ENCODE assay signal across 2 cellular contexts in the genomic region with DNA sequence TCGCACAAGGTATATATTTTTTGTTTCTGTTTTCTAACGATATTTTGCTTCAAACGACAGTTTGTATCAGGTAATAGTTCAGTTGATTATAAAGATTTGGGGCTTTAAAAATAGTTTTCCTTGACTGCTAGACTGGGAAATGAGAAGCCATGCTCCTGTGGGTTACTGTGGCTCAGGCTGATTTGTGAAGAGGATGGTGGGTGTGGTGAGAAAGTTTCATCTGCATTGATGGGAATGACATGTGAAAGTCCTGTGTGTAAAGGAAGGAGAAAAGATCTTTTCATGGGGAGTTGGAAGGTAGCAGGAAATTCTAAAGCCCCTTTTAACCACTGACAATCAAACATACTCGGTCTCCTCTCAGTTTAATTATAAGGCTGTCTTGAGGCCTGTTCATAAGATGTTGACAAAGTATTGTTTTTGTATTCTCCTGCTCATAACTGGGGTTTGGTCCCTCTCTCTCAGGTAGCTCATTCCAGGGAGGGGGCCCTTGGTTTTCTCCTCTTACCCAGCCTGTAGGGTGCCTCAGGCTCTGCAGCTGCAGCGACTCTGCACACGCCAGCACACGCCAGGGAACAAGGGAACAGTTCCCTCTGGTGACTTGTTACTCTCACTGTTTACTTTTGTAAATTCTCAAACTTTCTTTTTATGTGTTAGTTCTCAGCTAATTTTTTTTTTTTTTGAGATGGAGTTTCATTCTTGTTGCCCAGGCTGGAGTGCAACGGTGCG.
TF ChIP-seq lines count a peak whose summit lies in the region.

No MANE protein-coding gene starts in this region.

TF ChIP-seq in GM23338, 12 proteins besides CTCF, POLR2A, EP300 and RAD21 (continued from another document):
- TF ChIP-seq, protein P1, sequence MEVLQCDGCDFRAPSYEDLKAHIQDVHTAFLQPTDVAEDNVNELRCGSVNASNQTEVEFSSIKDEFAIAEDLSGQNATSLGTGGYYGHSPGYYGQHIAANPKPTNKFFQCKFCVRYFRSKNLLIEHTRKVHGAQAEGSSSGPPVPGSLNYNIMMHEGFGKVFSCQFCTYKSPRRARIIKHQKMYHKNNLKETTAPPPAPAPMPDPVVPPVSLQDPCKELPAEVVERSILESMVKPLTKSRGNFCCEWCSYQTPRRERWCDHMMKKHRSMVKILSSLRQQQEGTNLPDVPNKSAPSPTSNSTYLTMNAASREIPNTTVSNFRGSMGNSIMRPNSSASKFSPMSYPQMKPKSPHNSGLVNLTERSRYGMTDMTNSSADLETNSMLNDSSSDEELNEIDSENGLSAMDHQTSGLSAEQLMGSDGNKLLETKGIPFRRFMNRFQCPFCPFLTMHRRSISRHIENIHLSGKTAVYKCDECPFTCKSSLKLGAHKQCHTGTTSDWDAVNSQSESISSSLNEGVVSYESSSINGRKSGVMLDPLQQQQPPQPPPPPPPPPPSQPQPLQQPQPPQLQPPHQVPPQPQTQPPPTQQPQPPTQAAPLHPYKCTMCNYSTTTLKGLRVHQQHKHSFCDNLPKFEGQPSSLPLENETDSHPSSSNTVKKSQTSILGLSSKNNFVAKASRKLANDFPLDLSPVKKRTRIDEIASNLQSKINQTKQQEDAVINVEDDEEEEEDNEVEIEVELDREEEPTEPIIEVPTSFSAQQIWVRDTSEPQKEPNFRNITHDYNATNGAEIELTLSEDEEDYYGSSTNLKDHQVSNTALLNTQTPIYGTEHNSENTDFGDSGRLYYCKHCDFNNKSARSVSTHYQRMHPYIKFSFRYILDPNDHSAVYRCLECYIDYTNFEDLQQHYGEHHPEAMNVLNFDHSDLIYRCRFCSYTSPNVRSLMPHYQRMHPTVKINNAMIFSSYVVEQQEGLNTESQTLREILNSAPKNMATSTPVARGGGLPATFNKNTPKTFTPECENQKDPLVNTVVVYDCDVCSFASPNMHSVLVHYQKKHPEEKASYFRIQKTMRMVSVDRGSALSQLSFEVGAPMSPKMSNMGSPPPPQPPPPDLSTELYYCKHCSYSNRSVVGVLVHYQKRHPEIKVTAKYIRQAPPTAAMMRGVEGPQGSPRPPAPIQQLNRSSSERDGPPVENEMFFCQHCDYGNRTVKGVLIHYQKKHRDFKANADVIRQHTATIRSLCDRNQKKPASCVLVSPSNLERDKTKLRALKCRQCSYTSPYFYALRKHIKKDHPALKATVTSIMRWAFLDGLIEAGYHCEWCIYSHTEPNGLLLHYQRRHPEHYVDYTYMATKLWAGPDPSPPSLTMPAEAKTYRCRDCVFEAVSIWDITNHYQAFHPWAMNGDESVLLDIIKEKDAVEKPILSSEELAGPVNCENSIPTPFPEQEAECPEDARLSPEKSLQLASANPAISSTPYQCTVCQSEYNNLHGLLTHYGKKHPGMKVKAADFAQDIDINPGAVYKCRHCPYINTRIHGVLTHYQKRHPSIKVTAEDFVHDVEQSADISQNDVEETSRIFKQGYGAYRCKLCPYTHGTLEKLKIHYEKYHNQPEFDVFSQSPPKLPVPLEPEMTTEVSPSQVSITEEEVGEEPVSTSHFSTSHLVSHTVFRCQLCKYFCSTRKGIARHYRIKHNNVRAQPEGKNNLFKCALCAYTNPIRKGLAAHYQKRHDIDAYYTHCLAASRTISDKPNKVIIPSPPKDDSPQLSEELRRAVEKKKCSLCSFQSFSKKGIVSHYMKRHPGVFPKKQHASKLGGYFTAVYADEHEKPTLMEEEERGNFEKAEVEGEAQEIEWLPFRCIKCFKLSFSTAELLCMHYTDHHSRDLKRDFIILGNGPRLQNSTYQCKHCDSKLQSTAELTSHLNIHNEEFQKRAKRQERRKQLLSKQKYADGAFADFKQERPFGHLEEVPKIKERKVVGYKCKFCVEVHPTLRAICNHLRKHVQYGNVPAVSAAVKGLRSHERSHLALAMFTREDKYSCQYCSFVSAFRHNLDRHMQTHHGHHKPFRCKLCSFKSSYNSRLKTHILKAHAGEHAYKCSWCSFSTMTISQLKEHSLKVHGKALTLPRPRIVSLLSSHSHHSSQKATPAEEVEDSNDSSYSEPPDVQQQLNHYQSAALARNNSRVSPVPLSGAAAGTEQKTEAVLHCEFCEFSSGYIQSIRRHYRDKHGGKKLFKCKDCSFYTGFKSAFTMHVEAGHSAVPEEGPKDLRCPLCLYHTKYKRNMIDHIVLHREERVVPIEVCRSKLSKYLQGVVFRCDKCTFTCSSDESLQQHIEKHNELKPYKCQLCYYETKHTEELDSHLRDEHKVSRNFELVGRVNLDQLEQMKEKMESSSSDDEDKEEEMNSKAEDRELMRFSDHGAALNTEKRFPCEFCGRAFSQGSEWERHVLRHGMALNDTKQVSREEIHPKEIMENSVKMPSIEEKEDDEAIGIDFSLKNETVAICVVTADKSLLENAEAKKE (CRISPR knock-in tag; IDR thresholded peaks at IDR 0.05) = no peak
- TF ChIP-seq, protein P2, sequence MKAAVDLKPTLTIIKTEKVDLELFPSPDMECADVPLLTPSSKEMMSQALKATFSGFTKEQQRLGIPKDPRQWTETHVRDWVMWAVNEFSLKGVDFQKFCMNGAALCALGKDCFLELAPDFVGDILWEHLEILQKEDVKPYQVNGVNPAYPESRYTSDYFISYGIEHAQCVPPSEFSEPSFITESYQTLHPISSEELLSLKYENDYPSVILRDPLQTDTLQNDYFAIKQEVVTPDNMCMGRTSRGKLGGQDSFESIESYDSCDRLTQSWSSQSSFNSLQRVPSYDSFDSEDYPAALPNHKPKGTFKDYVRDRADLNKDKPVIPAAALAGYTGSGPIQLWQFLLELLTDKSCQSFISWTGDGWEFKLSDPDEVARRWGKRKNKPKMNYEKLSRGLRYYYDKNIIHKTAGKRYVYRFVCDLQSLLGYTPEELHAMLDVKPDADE (IDR thresholded peaks at IDR 0.05) = no peak
- TF ChIP-seq STAT1 (IDR thresholded peaks at IDR 0.05; ENCODE audit: unreplicated experiment) (no peak), EZH2 (IDR thresholded peaks at IDR 0.05; ENCODE audit: low read depth, unreplicated experiment) (no peak)

TF ChIP-seq in SK-N-SH, 30 proteins besides CTCF, POLR2A, EP300 and RAD21 (continued from another document):
- TF ChIP-seq, protein P3, sequence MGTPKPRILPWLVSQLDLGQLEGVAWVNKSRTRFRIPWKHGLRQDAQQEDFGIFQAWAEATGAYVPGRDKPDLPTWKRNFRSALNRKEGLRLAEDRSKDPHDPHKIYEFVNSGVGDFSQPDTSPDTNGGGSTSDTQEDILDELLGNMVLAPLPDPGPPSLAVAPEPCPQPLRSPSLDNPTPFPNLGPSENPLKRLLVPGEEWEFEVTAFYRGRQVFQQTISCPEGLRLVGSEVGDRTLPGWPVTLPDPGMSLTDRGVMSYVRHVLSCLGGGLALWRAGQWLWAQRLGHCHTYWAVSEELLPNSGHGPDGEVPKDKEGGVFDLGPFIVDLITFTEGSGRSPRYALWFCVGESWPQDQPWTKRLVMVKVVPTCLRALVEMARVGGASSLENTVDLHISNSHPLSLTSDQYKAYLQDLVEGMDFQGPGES (IDR thresholded peaks at IDR 0.05; ENCODE audit: low read depth, low read length) = no peak
